31 cellular contexts compared by ENCODE assay signal in the genomic region with DNA sequence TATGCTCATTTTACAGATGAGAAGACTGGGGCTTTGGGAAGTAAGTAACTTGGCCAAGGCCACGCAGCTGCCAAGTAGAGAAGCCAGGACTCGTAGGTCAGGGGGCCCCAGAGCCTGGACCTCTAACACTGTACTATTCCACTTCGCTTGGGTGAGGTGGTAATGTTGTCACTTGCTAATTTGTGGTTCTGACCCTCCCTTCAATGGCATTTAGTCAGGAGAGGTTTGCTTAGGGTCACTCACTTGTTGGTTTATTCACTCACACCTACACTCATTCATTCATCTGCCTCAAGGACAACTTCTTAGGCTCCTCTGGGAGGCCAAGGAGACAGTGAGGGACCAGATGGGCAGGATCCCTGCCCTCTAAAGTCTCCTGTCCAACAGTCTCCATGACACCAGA. TPM values are rescaled to one million over a fixed set of nuclear protein-coding genes. Genes with fewer than 3 reads are reported as not detected.
"Had no signal": no experiment of that assay in that cellular context is flagged by ENCODE, and none has a peak within 500 bp of the region (broad histone marks: within the 10 kb centered on the region; RNA-seq: fewer than 3 reads in every experiment).

No MANE protein-coding gene starts in this region.

- DNase-seq: activated CD4-positive, alpha-beta T cell treated with anti-CD3 and anti-CD28 coated beads for 36 hours; activated CD4-positive, CD25-positive, alpha-beta regulatory T cell; activated CD8-positive, alpha-beta memory T cell treated with anti-CD3 and anti-CD28 coated beads, Interleukin-2, amount 10 ng/mL, durations not matched to agents 7 days and 5 days; activated CD8-positive, alpha-beta T cell treated with anti-CD3 and anti-CD28 coated beads, Interleukin-2, amount 10 ng/mL, durations not matched to agents 7 days and 5 days; activated effector memory CD4-positive, alpha-beta T cell treated with Interleukin-2 at 50 U/mL for 16 hours; activated naive CD4-positive, alpha-beta T cell treated with anti-CD3 and anti-CD28 coated beads for 36 hours; activated naive CD8-positive, alpha-beta T cell treated with anti-CD3 and anti-CD28 coated beads for 36 hours; activated T-cell treated with anti-CD3 and anti-CD28 coated beads for 4 hours; adrenal gland; aorta; body of pancreas; colonic mucosa; effector memory CD8-positive, alpha-beta T cell; foreskin fibroblast; heart left ventricle; left ventricle myocardium inferior; mucosa of descending colon; naive B cell; nephron progenitor cell; ovary; right lobe of liver; small intestine; stimulated activated CD4-positive, alpha-beta T cell treated with anti-CD3 and anti-CD28 coated beads, Interleukin-4, amount 100 ng/mL, for 24 hours; substantia nigra; T-helper 1 cell; upper lobe of left lung had no signal

- H3K4me3 ChIP-seq: adrenal gland, body of pancreas, colonic mucosa, heart left ventricle, left ventricle myocardium inferior, lung, mucosa of descending colon, ovary, right lobe of liver, upper lobe of left lung had no signal

- H3K27me3 ChIP-seq: body of pancreas, colonic mucosa, heart left ventricle, neutrophil, ovary, right lobe of liver, upper lobe of left lung had no signal

- H3K9me3 ChIP-seq: adrenal gland, body of pancreas, colonic mucosa, heart left ventricle, left ventricle myocardium inferior, mucosa of descending colon, neutrophil, ovary, right lobe of liver, upper lobe of left lung had no signal

- H3K4me1 ChIP-seq: adrenal gland, body of pancreas, colonic mucosa, right lobe of liver, upper lobe of left lung had no signal

- H3K36me3 ChIP-seq: adrenal gland, colonic mucosa, heart left ventricle, left ventricle myocardium inferior, neutrophil, ovary, right lobe of liver, upper lobe of left lung had no signal

- H3K27ac ChIP-seq: adrenal gland, body of pancreas, colonic mucosa, heart left ventricle, left ventricle myocardium inferior, neutrophil, ovary, right lobe of liver, upper lobe of left lung had no signal

RNA-seq across cellular contexts. Expression of gene BTBD16, which starts 21.3 kb away (rescaled TPM):
- total RNA-seq: activated CD4-positive, alpha-beta T cell treated with anti-CD3 and anti-CD28 coated beads for 36 hours; activated CD8-positive, alpha-beta memory T cell treated with anti-CD3 and anti-CD28 coated beads, Interleukin-2, amount 10 ng/mL, durations not matched to agents 7 days and 5 days; activated CD8-positive, alpha-beta T cell treated with anti-CD3 and anti-CD28 coated beads, Interleukin-2, amount 10 ng/mL, durations not matched to agents 7 days and 5 days; activated naive CD4-positive, alpha-beta T cell treated with anti-CD3 and anti-CD28 coated beads for 36 hours; activated naive CD8-positive, alpha-beta T cell treated with anti-CD3 and anti-CD28 coated beads for 36 hours; body of pancreas; endothelial cell of umbilical vein; left ventricle myocardium inferior; mesenteric fat pad; progenitor cell of endocrine pancreas had no signal
- polyA plus RNA-seq: heart left ventricle, ovary had no signal
